ENCODE assay signal across 1 cellular context in the genomic region with DNA sequence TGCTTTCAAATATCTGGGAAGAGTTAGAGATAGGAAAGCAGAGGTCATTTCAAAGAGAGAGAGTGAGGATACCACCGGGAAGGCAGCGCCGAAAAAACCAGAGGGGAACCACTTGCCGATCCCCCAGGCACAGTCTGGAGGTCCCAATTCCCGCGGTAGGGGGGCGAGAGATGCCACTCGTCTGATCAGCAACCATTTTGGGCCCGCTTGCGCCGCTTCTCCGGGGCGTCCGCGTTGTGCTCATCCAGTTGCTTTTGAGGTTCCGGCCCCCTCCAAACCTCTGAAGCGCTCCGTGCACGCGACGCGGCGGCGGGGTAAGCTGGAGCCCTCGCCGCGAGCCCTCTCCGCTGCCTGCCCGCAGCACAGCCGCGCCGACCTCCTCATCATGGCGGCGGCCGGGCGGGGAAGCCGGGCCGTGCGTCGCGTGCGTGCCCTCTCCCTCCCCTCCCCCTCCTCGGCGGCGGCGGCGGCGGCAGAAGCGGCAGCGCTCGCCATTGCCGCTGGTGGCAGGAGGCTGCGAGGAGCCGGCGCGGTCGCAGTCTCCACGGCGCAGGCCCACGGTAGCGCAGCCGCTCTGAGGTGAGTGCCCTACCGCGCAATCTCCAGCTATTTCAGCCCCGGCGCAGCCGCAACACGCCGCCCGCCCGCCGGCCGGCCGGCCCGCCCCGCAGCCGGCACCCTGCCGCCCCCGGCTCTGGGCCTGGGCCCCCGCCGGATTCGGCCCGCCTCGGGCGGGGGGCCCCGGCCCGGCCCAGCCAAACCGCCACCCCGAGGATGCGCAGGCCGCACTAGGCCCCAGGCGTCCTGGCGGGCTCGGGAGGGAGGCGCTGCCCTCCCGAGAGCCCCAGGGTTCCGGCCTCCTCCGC.
TF ChIP-seq lines count a peak whose summit lies in the region.

NRF1 (plus strand) TSS at position 475 of the 866 bp plus-strand sequence. CDS start 45,632 bp downstream, outside the sequence.

TF ChIP-seq in HEK293, 187 proteins besides CTCF, POLR2A, EP300 and RAD21 (continued from another document and continues in another):
- TF ChIP-seq, protein P1, sequence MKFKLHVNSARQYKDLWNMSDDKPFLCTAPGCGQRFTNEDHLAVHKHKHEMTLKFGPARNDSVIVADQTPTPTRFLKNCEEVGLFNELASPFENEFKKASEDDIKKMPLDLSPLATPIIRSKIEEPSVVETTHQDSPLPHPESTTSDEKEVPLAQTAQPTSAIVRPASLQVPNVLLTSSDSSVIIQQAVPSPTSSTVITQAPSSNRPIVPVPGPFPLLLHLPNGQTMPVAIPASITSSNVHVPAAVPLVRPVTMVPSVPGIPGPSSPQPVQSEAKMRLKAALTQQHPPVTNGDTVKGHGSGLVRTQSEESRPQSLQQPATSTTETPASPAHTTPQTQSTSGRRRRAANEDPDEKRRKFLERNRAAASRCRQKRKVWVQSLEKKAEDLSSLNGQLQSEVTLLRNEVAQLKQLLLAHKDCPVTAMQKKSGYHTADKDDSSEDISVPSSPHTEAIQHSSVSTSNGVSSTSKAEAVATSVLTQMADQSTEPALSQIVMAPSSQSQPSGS (tag by site-specific recombination; IDR thresholded peaks at IDR 0.05; ENCODE audit: low read depth): no peak
- TF ChIP-seq ZNF157 (tag by site-specific recombination; IDR thresholded peaks at IDR 0.05) (no peak), RBAK (tag by site-specific recombination; IDR thresholded peaks at IDR 0.05) (no peak), ZNF19 (tag by site-specific recombination; IDR thresholded peaks at IDR 0.05; ENCODE audit: low read depth) (no peak), ZNF768 (tag by site-specific recombination; IDR thresholded peaks at IDR 0.05) (no peak), ZNF2 (tag by site-specific recombination; IDR thresholded peaks at IDR 0.05) (0 out of 2 replicates have a peak, but pooled peaks have one; percentile 55), ZNF37A (tag by site-specific recombination; IDR thresholded peaks at IDR 0.05) (peak; percentile 59; the same call in 1 of the 2 replicates), ZNF175 (tag by site-specific recombination; IDR thresholded peaks at IDR 0.05) (no peak), GLI2 (tag by site-specific recombination; IDR thresholded peaks at IDR 0.05; ENCODE audit: borderline replicate concordance, low read depth) (no peak), ZNF324 (tag by site-specific recombination; IDR thresholded peaks at IDR 0.05) (no peak), REPIN1 (tag by site-specific recombination; IDR thresholded peaks at IDR 0.05; ENCODE audit: low read depth) (no peak), YY1 (tag by site-specific recombination; IDR thresholded peaks at IDR 0.05) (peak; percentile 98), ZNF449 (tag by site-specific recombination; IDR thresholded peaks at IDR 0.05) (peak; percentile 18; the same call in 1 of the 2 replicates), ZSCAN18 (tag by site-specific recombination; IDR thresholded peaks at IDR 0.05) (no peak), HOXA7 (CRISPR knock-in tag; IDR thresholded peaks at IDR 0.05; ENCODE audit: borderline replicate concordance) (no peak), ZNF473 (tag by site-specific recombination; IDR thresholded peaks at IDR 0.05) (no peak), ZNF335 (tag by site-specific recombination; conservative IDR thresholded peaks at IDR 0.05) (peak; percentile 67), ZNF433 (tag by site-specific recombination; IDR thresholded peaks at IDR 0.05; ENCODE audit: low read depth) (no peak), ZFP69B (tag by site-specific recombination; IDR thresholded peaks at IDR 0.05) (no peak), ZNF530 (tag by site-specific recombination; IDR thresholded peaks at IDR 0.05; ENCODE audit: low read depth) (no peak), ZNF626 (tag by site-specific recombination; IDR thresholded peaks at IDR 0.05) (no peak), BCL11B (tag by site-specific recombination; IDR thresholded peaks at IDR 0.05; ENCODE audit: low read depth) (no peak), KLF16 (tag by site-specific recombination; IDR thresholded peaks at IDR 0.05) (0 out of 2 replicates have a peak, but pooled peaks have one; percentile 34), ZNF701 (tag by site-specific recombination; IDR thresholded peaks at IDR 0.05) (no peak), ZNF585B (tag by site-specific recombination; IDR thresholded peaks at IDR 0.05) (no peak), ZNF423 (tag by site-specific recombination; IDR thresholded peaks at IDR 0.05) (no peak), ZNF302 (tag by site-specific recombination; IDR thresholded peaks at IDR 0.05; ENCODE audit: low read depth) (no peak), ZBTB6 (tag by site-specific recombination; IDR thresholded peaks at IDR 0.05) (peak; percentile 62), ZNF280C (tag by site-specific recombination; IDR thresholded peaks at IDR 0.05) (no peak), SP7 (tag by site-specific recombination; IDR thresholded peaks at IDR 0.05) (peak; percentile 64), ZNF521 (tag by site-specific recombination; IDR thresholded peaks at IDR 0.05) (no peak), ZNF658 (tag by site-specific recombination; IDR thresholded peaks at IDR 0.05) (no peak), ZSCAN23 (tag by site-specific recombination; IDR thresholded peaks at IDR 0.05) (no peak), IKZF3 (tag by site-specific recombination; IDR thresholded peaks at IDR 0.05) (no peak), ZNF660 (tag by site-specific recombination; IDR thresholded peaks at IDR 0.05) (peak; percentile 62), ZNF146 (tag by site-specific recombination; IDR thresholded peaks at IDR 0.05) (no peak)
- TF ChIP-seq, protein P2, sequence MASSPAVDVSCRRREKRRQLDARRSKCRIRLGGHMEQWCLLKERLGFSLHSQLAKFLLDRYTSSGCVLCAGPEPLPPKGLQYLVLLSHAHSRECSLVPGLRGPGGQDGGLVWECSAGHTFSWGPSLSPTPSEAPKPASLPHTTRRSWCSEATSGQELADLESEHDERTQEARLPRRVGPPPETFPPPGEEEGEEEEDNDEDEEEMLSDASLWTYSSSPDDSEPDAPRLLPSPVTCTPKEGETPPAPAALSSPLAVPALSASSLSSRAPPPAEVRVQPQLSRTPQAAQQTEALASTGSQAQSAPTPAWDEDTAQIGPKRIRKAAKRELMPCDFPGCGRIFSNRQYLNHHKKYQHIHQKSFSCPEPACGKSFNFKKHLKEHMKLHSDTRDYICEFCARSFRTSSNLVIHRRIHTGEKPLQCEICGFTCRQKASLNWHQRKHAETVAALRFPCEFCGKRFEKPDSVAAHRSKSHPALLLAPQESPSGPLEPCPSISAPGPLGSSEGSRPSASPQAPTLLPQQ (tag by site-specific recombination; IDR thresholded peaks at IDR 0.05): peak; percentile 68
- TF ChIP-seq, protein P3, sequence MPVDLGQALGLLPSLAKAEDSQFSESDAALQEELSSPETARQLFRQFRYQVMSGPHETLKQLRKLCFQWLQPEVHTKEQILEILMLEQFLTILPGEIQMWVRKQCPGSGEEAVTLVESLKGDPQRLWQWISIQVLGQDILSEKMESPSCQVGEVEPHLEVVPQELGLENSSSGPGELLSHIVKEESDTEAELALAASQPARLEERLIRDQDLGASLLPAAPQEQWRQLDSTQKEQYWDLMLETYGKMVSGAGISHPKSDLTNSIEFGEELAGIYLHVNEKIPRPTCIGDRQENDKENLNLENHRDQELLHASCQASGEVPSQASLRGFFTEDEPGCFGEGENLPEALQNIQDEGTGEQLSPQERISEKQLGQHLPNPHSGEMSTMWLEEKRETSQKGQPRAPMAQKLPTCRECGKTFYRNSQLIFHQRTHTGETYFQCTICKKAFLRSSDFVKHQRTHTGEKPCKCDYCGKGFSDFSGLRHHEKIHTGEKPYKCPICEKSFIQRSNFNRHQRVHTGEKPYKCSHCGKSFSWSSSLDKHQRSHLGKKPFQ (tag by site-specific recombination; IDR thresholded peaks at IDR 0.05): no peak
- TF ChIP-seq, protein P4, sequence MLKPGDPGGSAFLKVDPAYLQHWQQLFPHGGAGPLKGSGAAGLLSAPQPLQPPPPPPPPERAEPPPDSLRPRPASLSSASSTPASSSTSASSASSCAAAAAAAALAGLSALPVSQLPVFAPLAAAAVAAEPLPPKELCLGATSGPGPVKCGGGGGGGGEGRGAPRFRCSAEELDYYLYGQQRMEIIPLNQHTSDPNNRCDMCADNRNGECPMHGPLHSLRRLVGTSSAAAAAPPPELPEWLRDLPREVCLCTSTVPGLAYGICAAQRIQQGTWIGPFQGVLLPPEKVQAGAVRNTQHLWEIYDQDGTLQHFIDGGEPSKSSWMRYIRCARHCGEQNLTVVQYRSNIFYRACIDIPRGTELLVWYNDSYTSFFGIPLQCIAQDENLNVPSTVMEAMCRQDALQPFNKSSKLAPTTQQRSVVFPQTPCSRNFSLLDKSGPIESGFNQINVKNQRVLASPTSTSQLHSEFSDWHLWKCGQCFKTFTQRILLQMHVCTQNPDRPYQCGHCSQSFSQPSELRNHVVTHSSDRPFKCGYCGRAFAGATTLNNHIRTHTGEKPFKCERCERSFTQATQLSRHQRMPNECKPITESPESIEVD (tag by site-specific recombination; IDR thresholded peaks at IDR 0.05): no peak
- TF ChIP-seq, protein P5, sequence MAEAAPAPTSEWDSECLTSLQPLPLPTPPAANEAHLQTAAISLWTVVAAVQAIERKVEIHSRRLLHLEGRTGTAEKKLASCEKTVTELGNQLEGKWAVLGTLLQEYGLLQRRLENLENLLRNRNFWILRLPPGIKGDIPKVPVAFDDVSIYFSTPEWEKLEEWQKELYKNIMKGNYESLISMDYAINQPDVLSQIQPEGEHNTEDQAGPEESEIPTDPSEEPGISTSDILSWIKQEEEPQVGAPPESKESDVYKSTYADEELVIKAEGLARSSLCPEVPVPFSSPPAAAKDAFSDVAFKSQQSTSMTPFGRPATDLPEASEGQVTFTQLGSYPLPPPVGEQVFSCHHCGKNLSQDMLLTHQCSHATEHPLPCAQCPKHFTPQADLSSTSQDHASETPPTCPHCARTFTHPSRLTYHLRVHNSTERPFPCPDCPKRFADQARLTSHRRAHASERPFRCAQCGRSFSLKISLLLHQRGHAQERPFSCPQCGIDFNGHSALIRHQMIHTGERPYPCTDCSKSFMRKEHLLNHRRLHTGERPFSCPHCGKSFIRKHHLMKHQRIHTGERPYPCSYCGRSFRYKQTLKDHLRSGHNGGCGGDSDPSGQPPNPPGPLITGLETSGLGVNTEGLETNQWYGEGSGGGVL (tag by site-specific recombination; IDR thresholded peaks at IDR 0.05): peak; percentile 77
- TF ChIP-seq, protein P6, sequence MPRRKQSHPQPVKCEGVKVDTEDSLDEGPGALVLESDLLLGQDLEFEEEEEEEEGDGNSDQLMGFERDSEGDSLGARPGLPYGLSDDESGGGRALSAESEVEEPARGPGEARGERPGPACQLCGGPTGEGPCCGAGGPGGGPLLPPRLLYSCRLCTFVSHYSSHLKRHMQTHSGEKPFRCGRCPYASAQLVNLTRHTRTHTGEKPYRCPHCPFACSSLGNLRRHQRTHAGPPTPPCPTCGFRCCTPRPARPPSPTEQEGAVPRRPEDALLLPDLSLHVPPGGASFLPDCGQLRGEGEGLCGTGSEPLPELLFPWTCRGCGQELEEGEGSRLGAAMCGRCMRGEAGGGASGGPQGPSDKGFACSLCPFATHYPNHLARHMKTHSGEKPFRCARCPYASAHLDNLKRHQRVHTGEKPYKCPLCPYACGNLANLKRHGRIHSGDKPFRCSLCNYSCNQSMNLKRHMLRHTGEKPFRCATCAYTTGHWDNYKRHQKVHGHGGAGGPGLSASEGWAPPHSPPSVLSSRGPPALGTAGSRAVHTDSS (tag by site-specific recombination; IDR thresholded peaks at IDR 0.05): no peak
